In the genomic region with DNA sequence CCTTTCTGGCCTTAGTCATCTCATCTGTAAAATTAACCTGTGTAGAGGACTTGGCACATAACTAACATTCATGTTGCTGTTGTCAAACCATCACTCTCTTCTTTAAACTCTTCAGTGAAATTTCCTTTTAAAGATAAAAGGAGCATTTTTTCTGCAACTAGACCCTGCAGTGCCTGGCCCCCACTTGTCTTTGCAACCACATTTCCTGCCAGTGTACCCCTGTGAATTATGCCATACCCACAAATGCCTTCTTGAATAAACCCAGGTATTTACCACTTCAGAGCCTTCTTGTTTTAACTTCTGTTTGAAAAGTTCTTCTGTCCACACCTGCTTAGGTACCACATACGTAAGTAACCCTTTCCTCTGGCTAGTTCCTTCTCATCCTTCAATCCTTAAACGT, we compare ENCODE assay signal across 15 cellular contexts.
DNase-seq lines count a peak whose midpoint lies in the region; ATAC-seq and TF ChIP-seq lines count a peak whose summit lies in the region.
"Had no signal": no experiment of that assay in that cellular context is flagged by ENCODE, and none has a peak within 500 bp of the region (broad histone marks: within the 10 kb centered on the region; RNA-seq: fewer than 3 reads in every experiment).

No MANE protein-coding gene starts in this region.

- H3K9me3 Mint-ChIP-seq in activated T-cell treated with anti-CD3 and anti-CD28 coated beads, Interleukin-2, amount 50 U/mL, for 72 hours: no peaks in the 10 kb centered on the region
- H3K9me3 Mint-ChIP-seq in CD4-positive, alpha-beta T cell: no peaks in the 10 kb centered on the region
- H3K9me3 Mint-ChIP-seq in immature natural killer cell: no peaks in the 10 kb centered on the region

- H3K36me3 ChIP-seq in Loucy (ENCODE audit: insufficient read depth, low read length) (no peaks in the 10 kb centered on the region), heart right ventricle (peaks cover 0 to 13% (median 0%) of the 10 kb centered on the region in 9 donors)

- H3K9me2 ChIP-seq in Loucy (replicated peaks; ENCODE audit: low read depth, low read length): no peaks in the 10 kb centered on the region

- no peak for TF ChIP-seq CTCF in CD4-positive, alpha-beta T cell (IDR thresholded peaks at IDR 0.05)
- no peak for TF ChIP-seq CTCF in Loucy (conservative IDR thresholded peaks at IDR 0.05; ENCODE audit: low read length)
- no peak for TF ChIP-seq CTCF in heart right ventricle (IDR thresholded peaks at IDR 0.05)

- H3K4me3 Mint-ChIP-seq in activated T-cell treated with anti-CD3 and anti-CD28 coated beads, Interleukin-2, amount 50 U/mL, for 72 hours: no peak overlapping the region
- H3K4me3 Mint-ChIP-seq in CD4-positive, alpha-beta T cell: no peak overlapping the region
- peak overlapping the region in 3 of 5 donors; percentile 7 to 24 (median 10) for H3K4me3 Mint-ChIP-seq in immature natural killer cell

- intact Hi-C loops in CD4-positive, alpha-beta T cell (cut with DNase I, micrococcal nuclease): loop anchor here in 1 of 2 experiments (10.0 kb wide), 1 partner anchor 188 kb away; no protein-coding TSS in a partner anchor
- intact Hi-C loops in heart right ventricle (cut with DNase I): loop anchor here in 1 of 10 donors (10.0 kb wide), 1 partner anchor 122 kb away; no protein-coding TSS in a partner anchor

- H3K27ac ChIP-seq in CD4-positive, alpha-beta T cell (ENCODE audit: low read depth, low read length): no peak overlapping the region
- H3K27ac ChIP-seq in heart right ventricle: no peak overlapping the region

- H4K20me1 ChIP-seq in Loucy (ENCODE audit: insufficient read depth, low read length, poor library complexity, severe bottlenecking): no peaks in the 10 kb centered on the region

- no peaks in the 10 kb centered on the region for H3K36me3 Mint-ChIP-seq in activated T-cell treated with anti-CD3 and anti-CD28 coated beads, Interleukin-2, amount 50 U/mL, for 72 hours (ENCODE audit: insufficient read depth in 2 of 2)
- peaks cover 15% of the 10 kb centered on the region for H3K36me3 Mint-ChIP-seq in CD4-positive, alpha-beta T cell (ENCODE audit: low read depth)
- H3K36me3 Mint-ChIP-seq in immature natural killer cell: peaks cover 0 to 4% (median 0%) of the 10 kb centered on the region in 3 donors

- H3K9ac ChIP-seq in Loucy (ENCODE audit: low read depth, low read length, poor library complexity, severe bottlenecking): no peak overlapping the region

- H3K4me1 ChIP-seq in Loucy (ENCODE audit: insufficient read depth, low read length, poor library complexity, severe bottlenecking): peaks cover 17% of the 10 kb centered on the region
- H3K4me1 ChIP-seq in heart right ventricle: peaks cover 0 to 12% (median 0%) of the 10 kb centered on the region in 9 donors

- H3K27me3 ChIP-seq in CD4-positive, alpha-beta T cell (ENCODE audit: control insufficient read depth, insufficient read depth, low read length): no peaks in the 10 kb centered on the region
- no peaks in the 10 kb centered on the region for H3K27me3 ChIP-seq in Loucy (ENCODE audit: insufficient read depth, low read length, poor library complexity, severe bottlenecking)
- H3K27me3 ChIP-seq in heart right ventricle: no peaks in the 10 kb centered on the region

- H3K4me3 ChIP-seq in Loucy (ENCODE audit: low read length, poor library complexity, severe bottlenecking) (no peak overlapping the region), heart right ventricle (no peak overlapping the region)

- WGBS in heart right ventricle, 2 donors: 97% methylated on average over 2 of the region's 2 CpGs

- peak overlapping the region; percentile 43 for H3K27ac Mint-ChIP-seq in activated T-cell treated with anti-CD3 and anti-CD28 coated beads, Interleukin-2, amount 50 U/mL, for 72 hours
- H3K27ac Mint-ChIP-seq in CD4-positive, alpha-beta T cell: peak overlapping the region; percentile 15
- peak overlapping the region; percentile 6 to 72 (median 36) for H3K27ac Mint-ChIP-seq in immature natural killer cell

- peak overlapping the region; percentile 27 for H3K4me2 ChIP-seq in Loucy (ENCODE audit: low read depth, low read length, poor library complexity, severe bottlenecking)

- CTCF ChIA-PET in CD4-positive, alpha-beta T cell (lab: Charles Lee): no interaction called here

- H3K27me3 Mint-ChIP-seq in activated T-cell treated with anti-CD3 and anti-CD28 coated beads, Interleukin-2, amount 50 U/mL, for 72 hours (ENCODE audit: low read depth): no peaks in the 10 kb centered on the region
- no peaks in the 10 kb centered on the region for H3K27me3 Mint-ChIP-seq in CD4-positive, alpha-beta T cell
- H3K27me3 Mint-ChIP-seq in immature natural killer cell (ENCODE audit: low read depth in 3 of 3): peaks cover 0 to 1% (median 0%) of the 10 kb centered on the region in 3 donors

- H3K79me2 ChIP-seq in Loucy (ENCODE audit: insufficient read depth, low read length): no peaks in the 10 kb centered on the region

- no peak for DNase-seq in activated T-cell treated with anti-CD3 and anti-CD28 coated beads, Interleukin-2, amount 50 U/mL, for 72 hours
- no peak for DNase-seq in activated T-cell treated with anti-CD3 and anti-CD28 coated beads, Interleukin-2, amount 50 U/mL, for 1 hour
- no peak for DNase-seq in CD4-positive, alpha-beta T cell
- peak; percentile 9 to 15 (median 12) for DNase-seq in immature natural killer cell
- DNase-seq in ecto neural progenitor cell (ENCODE audit: low spot score): no peak
- DNase-seq in heart right ventricle: no peak
- DNase-seq in AG08395 (ENCODE audit: low spot score): no peak
- DNase-seq: DMS 273 treated with DMSO at 0.1 percent for 48 hours, NCI-H1092 treated with DMSO at 0.1 percent for 48 hours, NCI-H1694, NCI-H510A, NCI-H774, OCI-M1, Right ventricle myocardium superior had no signal

- H2AFZ ChIP-seq in Loucy (ENCODE audit: low read length): no peak overlapping the region

- H3F3A ChIP-seq in Loucy (ENCODE audit: low read depth): no peaks in the 10 kb centered on the region

- peaks cover 14% of the 10 kb centered on the region for H3K4me1 Mint-ChIP-seq in activated T-cell treated with anti-CD3 and anti-CD28 coated beads, Interleukin-2, amount 50 U/mL, for 72 hours (ENCODE audit: low read depth)
- peaks cover 19% of the 10 kb centered on the region for H3K4me1 Mint-ChIP-seq in CD4-positive, alpha-beta T cell (ENCODE audit: low read depth)
- H3K4me1 Mint-ChIP-seq in immature natural killer cell: peaks cover 10 to 16% of the 10 kb centered on the region in 2 donors

- H3K9me3 ChIP-seq in CD4-positive, alpha-beta T cell (ENCODE audit: control insufficient read depth, low read length): no peaks in the 10 kb centered on the region
- no peaks in the 10 kb centered on the region for H3K9me3 ChIP-seq in Loucy (ENCODE audit: insufficient read depth, low read depth, low read length)
- H3K9me3 ChIP-seq in heart right ventricle: no peaks in the 10 kb centered on the region

- POLR2A ChIA-PET in CD4-positive, alpha-beta T cell (lab: Charles Lee): no interaction called here

- no peak for ATAC-seq in activated T-cell treated with anti-CD3 and anti-CD28 coated beads, Interleukin-2, amount 50 U/mL, for 72 hours (replicated peaks in 1 of 2)
- ATAC-seq in CD4-positive, alpha-beta T cell (ENCODE audit: poor library complexity): no peak
- no peak for ATAC-seq in heart right ventricle

Comparison
In these comparisons a context has a peak if more than half of its experiments do, and no peak if none do; other contexts are left out.
1. DNase-seq: peak in immature natural killer cell (3 of 3); none in activated T-cell treated with anti-CD3 and anti-CD28 coated beads, Interleukin-2, amount 50 U/mL, for 72 hours (0 of 2), activated T-cell treated with anti-CD3 and anti-CD28 coated beads, Interleukin-2, amount 50 U/mL, for 1 hour (single experiment), CD4-positive, alpha-beta T cell (0 of 10), ecto neural progenitor cell (single experiment), heart right ventricle (0 of 2) and AG08395 (single experiment).
2. H3K4me3 Mint-ChIP-seq: peak in immature natural killer cell (3 of 5); none in activated T-cell treated with anti-CD3 and anti-CD28 coated beads, Interleukin-2, amount 50 U/mL, for 72 hours (0 of 2) and CD4-positive, alpha-beta T cell (single experiment).
3. Peak in every context shown above with its lines, with median percentiles within 50 percentile points of each other: H3K27ac Mint-ChIP-seq.